ENCODE assay signal across 8 cellular contexts in genomic region chr17:38867179-38867994, GRCh38. TPM values are rescaled to one million over a fixed set of nuclear protein-coding genes. Genes with fewer than 3 reads are reported as not detected.
DNase-seq lines count a peak whose midpoint lies in the region; ATAC-seq and TF ChIP-seq lines count a peak whose summit lies in the region.

No MANE protein-coding gene starts in this region.

- peak overlapping the region in 8 of 10 donors; percentile 76 to 99 (median 97) for H3K4me3 ChIP-seq in heart right ventricle
- peak overlapping the region; percentile 93 for H3K4me3 ChIP-seq in psoas muscle

- H3K4me1 ChIP-seq in heart right ventricle (peaks cover 8 to 34% (median 26%) of the 10 kb centered on the region in 9 donors), psoas muscle (peaks cover 9% of the 10 kb centered on the region)

- H3K27ac Mint-ChIP-seq in activated naive CD4-positive, alpha-beta T cell treated with anti-CD3 and anti-CD28 coated beads, Interleukin-2, amount 10 ng/mL, durations not matched to agents 7 days and 5 days, result peak overlapping the region; percentile 99

- peaks cover 0 to 6% (median 0%) of the 10 kb centered on the region in 9 donors for H3K36me3 ChIP-seq in heart right ventricle
- no peaks in the 10 kb centered on the region for H3K36me3 ChIP-seq in psoas muscle (ENCODE audit: insufficient read depth in 1 of 2, low read depth in 1 of 2)

- H3K9me3 ChIP-seq in heart right ventricle, result no peaks in the 10 kb centered on the region
- no peaks in the 10 kb centered on the region for H3K9me3 ChIP-seq in psoas muscle

- ATAC-seq in heart right ventricle, result no peak
- ATAC-seq in psoas muscle, result no peak
- no peak for ATAC-seq in GM21576 (IDR thresholded peaks at IDR 0.05; ENCODE audit: unreplicated experiment)

- H3K4me1 Mint-ChIP-seq in activated naive CD4-positive, alpha-beta T cell treated with anti-CD3 and anti-CD28 coated beads, Interleukin-2, amount 10 ng/mL, durations not matched to agents 7 days and 5 days, result peaks cover 37% of the 10 kb centered on the region

- peak overlapping the region; percentile 98 for H3K4me3 Mint-ChIP-seq in activated naive CD4-positive, alpha-beta T cell treated with anti-CD3 and anti-CD28 coated beads, Interleukin-2, amount 10 ng/mL, durations not matched to agents 7 days and 5 days

- no peaks in the 10 kb centered on the region for H3K27me3 ChIP-seq in heart right ventricle
- H3K27me3 ChIP-seq in psoas muscle (ENCODE audit: insufficient read depth in 3 of 3, low read length in 2 of 3), result peaks cover 0 to 3% (median 0%) of the 10 kb centered on the region in 3 donors

- peaks cover 15% of the 10 kb centered on the region for H3K36me3 Mint-ChIP-seq in activated naive CD4-positive, alpha-beta T cell treated with anti-CD3 and anti-CD28 coated beads, Interleukin-2, amount 10 ng/mL, durations not matched to agents 7 days and 5 days

- H3K27ac ChIP-seq in heart right ventricle (peak overlapping the region; percentile 85 to 99 (median 95)), psoas muscle (peak overlapping the region; percentile 85)

- TF ChIP-seq CTCF in heart right ventricle (IDR thresholded peaks at IDR 0.05) (peak in 7 of 9 donors; percentile 9 to 49 (median 34)), psoas muscle (IDR thresholded peaks at IDR 0.05) (no peak)

- DNase-seq in CD1c-positive myeloid dendritic cell (ENCODE audit: extremely low spot score) (peak; percentile 62), HuH-7 (ENCODE audit: low spot score) (peak; percentile 35), RPMI8226 (peak; percentile 86), heart right ventricle (peak in 1 of 2 donors; percentile 57), psoas muscle (peak in 1 of 2 donors; percentile 55), NCI-H2107 (lab: John Stamatoyannopoulos, UW) (no peak)
- DNase-seq in activated naive CD4-positive, alpha-beta T cell treated with anti-CD3 and anti-CD28 coated beads, Interleukin-2, amount 10 ng/mL, durations not matched to agents 7 days and 5 days, result peak; percentile 70

- CTCF ChIA-PET in activated naive CD4-positive, alpha-beta T cell treated with anti-CD3 and anti-CD28 coated beads, Interleukin-2, amount 10 ng/mL, durations not matched to agents 7 days and 5 days (lab: Charles Lee), result interaction anchor here (0.6 to 1.6 kb wide), 3 partner anchors 13 to 270 kb away, joined by 3 to 6 read pairs (median 4); no protein-coding TSS in a partner anchor

- WGBS in heart right ventricle, 2 donors, result 29 to 35% methylated on average over 33 of the region's 33 CpGs
- 34 to 46% (median 37%) methylated on average over 33 of the region's 33 CpGs for WGBS in psoas muscle, 3 donors

- peaks cover 28% of the 10 kb centered on the region for H3K27me3 Mint-ChIP-seq in activated naive CD4-positive, alpha-beta T cell treated with anti-CD3 and anti-CD28 coated beads, Interleukin-2, amount 10 ng/mL, durations not matched to agents 7 days and 5 days

- H3K9me3 Mint-ChIP-seq in activated naive CD4-positive, alpha-beta T cell treated with anti-CD3 and anti-CD28 coated beads, Interleukin-2, amount 10 ng/mL, durations not matched to agents 7 days and 5 days, result no peaks in the 10 kb centered on the region

- intact Hi-C loops in heart right ventricle (cut with DNase I), result loop anchor here in 1 of 10 donors (5.0 kb wide), 1 partner anchor 55 kb away; no protein-coding TSS in a partner anchor
- intact Hi-C loops in psoas muscle (cut with DNase I), result loop anchor here (5.0 to 10.0 kb wide), 2 partner anchors 285 to 287 kb away; partner anchors contain the start of gene PLXDC1 (in 2 of the 2)

RNA-seq across cellular contexts. Expression of gene LASP1, which starts 2.5 kb away (rescaled TPM):
- total RNA-seq in heart right ventricle (10 to 100 TPM; 19.5 to 56.9 (median 23.0) TPM), psoas muscle (10 to 100 TPM; 14.6 to 20.1 (median 17.2) TPM)
- polyA plus RNA-seq in heart right ventricle (10 to 100 TPM; 21.3 to 25.4 TPM), psoas muscle (10 to 100 TPM in 2 of 3 donors, 1 to 10 TPM in 1; 8.6 to 14.0 (median 10.9) TPM)

RNA-seq across cellular contexts. Expression of gene RPL23, which starts 13.9 kb away (rescaled TPM):
- total RNA-seq in heart right ventricle (100 to 1,000 TPM; 725 to 991 (median 835) TPM), psoas muscle (1,000 to 10,000 TPM in 1 of 4 donors, 100 to 1,000 TPM in 3; 816 to 1,006 (median 921) TPM)
- polyA plus RNA-seq in heart right ventricle (1,000 to 10,000 TPM; 1,798 to 2,733 TPM), psoas muscle (1,000 to 10,000 TPM; 1,675 to 2,332 (median 1,765) TPM)

RNA-seq across cellular contexts. Expression of gene CWC25, which starts 42.3 kb away (rescaled TPM):
- total RNA-seq in heart right ventricle (10 to 100 TPM in 2 of 10 donors, 1 to 10 TPM in 8; 7.7 to 11.2 (median 9.0) TPM), psoas muscle (10 to 100 TPM in 3 of 4 donors, 1 to 10 TPM in 1; 9.7 to 21.3 (median 15.3) TPM)
- polyA plus RNA-seq in heart right ventricle (10 to 100 TPM in 1 of 2 donors, 1 to 10 TPM in 1; 9.1 to 22.6 TPM), psoas muscle (10 to 100 TPM; 13.5 to 22.0 (median 15.0) TPM)
